ENCODE assay signal across 9 cellular contexts in the genomic region with DNA sequence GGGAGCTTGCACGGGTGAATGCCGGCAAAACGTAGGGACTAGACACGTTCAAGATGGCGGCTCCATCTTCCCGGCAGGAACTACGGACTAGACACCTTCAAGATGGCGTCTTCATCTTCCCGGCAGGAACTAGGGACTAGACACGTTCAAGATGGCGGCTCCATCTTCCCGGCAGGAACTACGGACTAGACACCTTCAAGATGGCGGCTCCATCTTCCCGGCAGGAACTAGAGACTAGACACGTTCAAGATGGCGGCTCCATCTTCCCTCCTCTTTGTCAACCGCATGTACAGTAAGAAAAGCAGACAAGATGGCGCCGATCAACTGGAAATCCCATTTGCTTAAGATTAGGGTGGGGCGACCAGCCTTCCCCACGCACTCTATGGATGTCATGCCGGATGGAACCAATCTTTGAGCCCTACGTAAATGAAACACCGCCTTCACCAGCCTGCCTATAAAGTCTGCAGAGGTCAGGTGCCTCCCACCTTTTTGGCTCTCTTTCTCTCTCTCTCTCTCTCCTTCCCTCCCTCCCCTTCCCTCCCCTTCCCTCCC.
DNase-seq lines count a peak whose midpoint lies in the region; ATAC-seq and TF ChIP-seq lines count a peak whose summit lies in the region.
"Had no signal": no experiment of that assay in that cellular context is flagged by ENCODE, and none has a peak within 500 bp of the region (broad histone marks: within the 10 kb centered on the region; RNA-seq: fewer than 3 reads in every experiment).

No MANE protein-coding gene starts in this region.

- no peak overlapping the region for H3K27ac Mint-ChIP-seq in activated naive CD8-positive, alpha-beta T cell

- H3K27me3 ChIP-seq in heart right ventricle = no peaks in the 10 kb centered on the region

- TF ChIP-seq CTCF in GM12865 (IDR thresholded peaks at IDR 0.05; ENCODE audit: insufficient read depth, low read depth, low read length, missing control alignments) = no peak
- no peak for TF ChIP-seq CTCF in heart right ventricle (IDR thresholded peaks at IDR 0.05)
- TF ChIP-seq CTCF in OCI-LY7 (conservative IDR thresholded peaks at IDR 0.05; ENCODE audit: low read length) = no peak

- H3K9me3 Mint-ChIP-seq in activated naive CD8-positive, alpha-beta T cell (ENCODE audit: low read depth) = no peaks in the 10 kb centered on the region
- H3K9me3 Mint-ChIP-seq: dendritic cell treated with granulocyte-macrophage colony-stimulating factor and Interleukin-4, amounts not matched to agents 40 ng/mL and 50 ng/mL, for 4 days had no signal

- H3K4me2 ChIP-seq in OCI-LY7 (ENCODE audit: low read length) = no peak overlapping the region

- POLR2A ChIA-PET in OCI-LY7 (lab: Charles Lee) = no interaction called here

- H3K36me3 Mint-ChIP-seq in activated naive CD8-positive, alpha-beta T cell = no peaks in the 10 kb centered on the region

- no peaks in the 10 kb centered on the region for H3K79me2 ChIP-seq in OCI-LY7 (ENCODE audit: insufficient read depth, low read depth, low read length)

- no peaks in the 10 kb centered on the region for H3K4me1 Mint-ChIP-seq in activated naive CD8-positive, alpha-beta T cell (ENCODE audit: low read depth)

- peak; percentile 96 for ATAC-seq in HG02571 (IDR thresholded peaks at IDR 0.05; ENCODE audit: unreplicated experiment)
- peak; percentile 52 to 98 (median 96) for ATAC-seq in heart right ventricle
- ATAC-seq in sciatic nerve = peak; percentile 99

- DNase-seq in GM12865 (ENCODE audit: low read depth) (peak; percentile 98), NCI-H774 (lab: John Stamatoyannopoulos, UW) (peak; percentile 33), heart right ventricle (peak; percentile 28 to 78), sciatic nerve (ENCODE audit: low spot score) (peak; percentile 90), NCI-H345 treated with DMSO at 0.1 percent for 48 hours (lab: John Stamatoyannopoulos, UW; ENCODE audit: unreplicated experiment) (no peak), OCI-LY7 (ENCODE audit: low spot score) (no peak)

- CTCF ChIA-PET in OCI-LY7 (lab: Charles Lee; ENCODE audit: unreplicated experiment) = no interaction called here

- no peak overlapping the region for H2AFZ ChIP-seq in OCI-LY7 (ENCODE audit: low read length)

- WGBS in heart right ventricle, 2 donors = 64 to 71% methylated on average over 25 of the region's 25 CpGs

- peak overlapping the region; percentile 44 for H3K4me3 Mint-ChIP-seq in activated naive CD8-positive, alpha-beta T cell

- no peaks in the 10 kb centered on the region for H3K27me3 Mint-ChIP-seq in activated naive CD8-positive, alpha-beta T cell
- H3K27me3 Mint-ChIP-seq: dendritic cell treated with granulocyte-macrophage colony-stimulating factor and Interleukin-4, amounts not matched to agents 40 ng/mL and 50 ng/mL, for 4 days had no signal

- no TSS peak for BruUV-seq in OCI-LY7 (replicated peaks; lab: Mats Ljungman, UMichigan)

- H4K20me1 ChIP-seq in OCI-LY7 (ENCODE audit: insufficient read depth, low read length) = no peaks in the 10 kb centered on the region

- peak overlapping the region in 1 of 10 donors; percentile 16 for H3K27ac ChIP-seq in heart right ventricle
- H3K27ac ChIP-seq in OCI-LY7 (ENCODE audit: low read depth, low read length, poor library complexity, severe bottlenecking) = no peak overlapping the region

- H3K9me3 ChIP-seq in heart right ventricle (peaks cover 0 to 34% (median 0%) of the 10 kb centered on the region in 11 donors), OCI-LY7 (ENCODE audit: low read length) (no peaks in the 10 kb centered on the region)

- H3K4me1 ChIP-seq in heart right ventricle (no peaks in the 10 kb centered on the region), OCI-LY7 (ENCODE audit: insufficient read depth, low read length, poor library complexity, severe bottlenecking) (no peaks in the 10 kb centered on the region)

- intact Hi-C loops in heart right ventricle (cut with DNase I) (loop anchor here in 1 of 10 donors (10.0 kb wide), 1 partner anchor 1335 kb away; no protein-coding TSS in a partner anchor), sciatic nerve (cut with DNase I) (no loop called here), OCI-LY7 (cut with micrococcal nuclease; ENCODE audit: unreplicated experiment) (no loop called here)

- H3K36me3 ChIP-seq in heart right ventricle (no peaks in the 10 kb centered on the region), OCI-LY7 (ENCODE audit: insufficient read depth, low read length) (no peaks in the 10 kb centered on the region)

- H3K4me3 ChIP-seq in GM12865 (ENCODE audit: low read depth, low read length) (peak overlapping the region; percentile 57), heart right ventricle (peak overlapping the region in 8 of 10 donors; percentile 7 to 38 (median 20)), OCI-LY7 (ENCODE audit: low read depth, low read length, poor library complexity, severe bottlenecking) (no peak overlapping the region)

- no peaks in the 10 kb centered on the region for H3K9me2 ChIP-seq in OCI-LY7 (ENCODE audit: insufficient read depth, low read length)

Comparison
In these comparisons a context has a peak if more than half of its experiments do, and no peak if none do; other contexts are left out.
1. DNase-seq: peak in GM12865 (single experiment), NCI-H774 (single experiment), heart right ventricle (2 of 2) and sciatic nerve (single experiment); none in NCI-H345 treated with DMSO at 0.1 percent for 48 hours (single experiment) and OCI-LY7 (single experiment).
2. Peak in every context shown above with its lines, with median percentiles within 50 percentile points of each other: ATAC-seq.